ENCODE assay signal across 38 cellular contexts in genomic region chr5:163993126-163993525, GRCh38.
"Had no signal": no experiment of that assay in that cellular context is flagged by ENCODE, and none has a peak within 500 bp of the region (broad histone marks: within the 10 kb centered on the region; RNA-seq: fewer than 3 reads in every experiment).

No MANE protein-coding gene starts in this region.

- H3K27me3 Mint-ChIP-seq: activated CD8-positive, alpha-beta T cell treated with anti-CD3 and anti-CD28 coated beads for 36 hours; activated naive CD8-positive, alpha-beta T cell treated with anti-CD3 and anti-CD28 coated beads for 36 hours; activated T-helper 17 cell treated with anti-CD3 and anti-CD28 coated beads, Interleukin-2, amount 50 U/mL, for 72 hours; central memory CD8-positive, alpha-beta T cell had no signal

- H3K4me1 Mint-ChIP-seq: activated naive CD8-positive, alpha-beta T cell treated with anti-CD3 and anti-CD28 coated beads for 36 hours; activated T-helper 17 cell treated with anti-CD3 and anti-CD28 coated beads, Interleukin-2, amount 50 U/mL, for 72 hours; central memory CD8-positive, alpha-beta T cell had no signal

- DNase-seq: activated CD4-positive, alpha-beta T cell treated with anti-CD3 and anti-CD28 coated beads for 1 hour; activated CD4-positive, alpha-beta T cell treated with anti-CD3 and anti-CD28 coated beads for 48 hours; activated CD4-positive, alpha-beta T cell treated with anti-CD3 and anti-CD28 coated beads, Interleukin-2, amount 50 U/mL, for 4 hours; activated CD4-positive, CD25-positive, alpha-beta regulatory T cell; activated CD8-positive, alpha-beta T cell treated with anti-CD3 and anti-CD28 coated beads for 36 hours; activated effector memory CD4-positive, alpha-beta T cell treated with anti-CD3 and anti-CD28 coated beads, Interleukin-2, amount 50 U/mL, for 16 hours; activated naive CD4-positive, alpha-beta T cell; activated naive CD4-positive, alpha-beta T cell treated with anti-CD3 and anti-CD28 coated beads, Interleukin-2, amount 50 U/mL, for 16 hours; activated naive CD8-positive, alpha-beta T cell treated with anti-CD3 and anti-CD28 coated beads for 36 hours; activated T-cell treated with anti-CD3 and anti-CD28 coated beads, Interleukin-2, amount 50 U/mL, for 1 hour; activated T-cell treated with anti-CD3 and anti-CD28 coated beads, Interleukin-2, amount 50 U/mL, for 72 hours; amygdala; Karpas-422; MG63; NCI-H1048; NCI-H1417; NCI-H146; NCI-H187; NCI-H2029 treated with DMSO at 0.1 percent for 48 hours; NCI-H2107; NCI-H2171; NCI-H510A; NCI-H526; NCI-H748 treated with DMSO at 0.1 percent for 48 hours; NK-92 treated with Interleukin-12 subunit alpha and Interleukin-12 subunit beta, amount 100 ng/mL, for 24 hours; PC-3; Peyer's patch; RPMI8226; SW 1271; T-helper 1 cell; T-helper 2 cell; T-helper 9 cell; WERI-Rb-1 had no signal

- ATAC-seq: activated CD8-positive, alpha-beta T cell treated with anti-CD3 and anti-CD28 coated beads for 36 hours; activated T-cell treated with anti-CD3 and anti-CD28 coated beads, Interleukin-2, amount 50 U/mL, for 72 hours; activated T-helper 17 cell treated with anti-CD3 and anti-CD28 coated beads, Interleukin-2, amount 50 U/mL, for 72 hours; K562; PC-3 had no signal

- H3K9me3 ChIP-seq: ascending aorta, breast epithelium, MG63, Peyer's patch had no signal

- H3K27ac Mint-ChIP-seq: activated CD8-positive, alpha-beta T cell treated with anti-CD3 and anti-CD28 coated beads for 36 hours; activated naive CD8-positive, alpha-beta T cell treated with anti-CD3 and anti-CD28 coated beads for 36 hours; activated T-cell treated with anti-CD3 and anti-CD28 coated beads, Interleukin-2, amount 50 U/mL, for 72 hours; activated T-helper 17 cell treated with anti-CD3 and anti-CD28 coated beads, Interleukin-2, amount 50 U/mL, for 72 hours had no signal

- H3K27me3 ChIP-seq: ascending aorta, breast epithelium, MG63, Peyer's patch had no signal

- H3K4me1 ChIP-seq: ascending aorta, breast epithelium, Peyer's patch had no signal

- H3K36me3 Mint-ChIP-seq: activated naive CD8-positive, alpha-beta T cell treated with anti-CD3 and anti-CD28 coated beads for 36 hours had no signal

- H3K4me3 ChIP-seq: ascending aorta, breast epithelium, K562, MG63, Peyer's patch had no signal

- H3K27ac ChIP-seq: ascending aorta, breast epithelium, Peyer's patch, WERI-Rb-1 had no signal

- H3K4me3 Mint-ChIP-seq: activated CD8-positive, alpha-beta T cell treated with anti-CD3 and anti-CD28 coated beads for 36 hours; activated naive CD8-positive, alpha-beta T cell treated with anti-CD3 and anti-CD28 coated beads for 36 hours; activated T-cell treated with anti-CD3 and anti-CD28 coated beads, Interleukin-2, amount 50 U/mL, for 72 hours; activated T-helper 17 cell treated with anti-CD3 and anti-CD28 coated beads, Interleukin-2, amount 50 U/mL, for 72 hours; central memory CD8-positive, alpha-beta T cell had no signal

- H3K36me3 ChIP-seq: ascending aorta, breast epithelium, MG63, Peyer's patch, WERI-Rb-1 had no signal
